19 cellular contexts compared by ENCODE assay signal in genomic region chr11:47350315-47350714, GRCh38. TPM values are rescaled to one million over a fixed set of nuclear protein-coding genes. Genes with fewer than 3 reads are reported as not detected.
DNase-seq lines count a peak whose midpoint lies in the region; ATAC-seq, FAIRE-seq and TF ChIP-seq lines count a peak whose summit lies in the region.
"Had no signal": no experiment of that assay in that cellular context is flagged by ENCODE, and none has a peak within 500 bp of the region (broad histone marks: within the 10 kb centered on the region; RNA-seq: fewer than 3 reads in every experiment).

No MANE protein-coding gene starts in this region.

- H2BK120ac ChIP-seq in H9 (ENCODE audit: low read depth, low read length, poor library complexity, severe bottlenecking), result no peak overlapping the region

- H3K23me2 ChIP-seq in H9 (ENCODE audit: insufficient read length, low read depth, low read length, poor library complexity, severe bottlenecking), result no peaks in the 10 kb centered on the region

- in situ Hi-C loops in HepG2 (cut with HindIII; ENCODE audit: extremely low pct_ligation_motif_present, low pct_unique_long_range_greater_than_20kb), result loop anchor here (5.0 kb wide), 1 partner anchor 173 kb away; the partner anchor contains the start of gene ARFGAP2

- 49 to 66% methylated on average over 9 of the region's 9 CpGs for WGBS in heart right ventricle, 2 donors
- no CpG with 5 or more reads among the region's 9 CpGs for WGBS in H9 (ENCODE audit: extremely low coverage, insufficient read length, low lambda C conversion rate)
- WGBS in HepG2 (ENCODE audit: low lambda C conversion rate), result 39% methylated on average over 8 of the region's 9 CpGs
- 87 to 92% methylated on average over 6 to 9 of the region's 9 CpGs for WGBS in thyroid gland, 2 donors

- H3K4me3 Mint-ChIP-seq in H9, result no peak overlapping the region
- H3K4me3 Mint-ChIP-seq: CD4-positive, alpha-beta memory T cell had no signal

- H3K9ac ChIP-seq in H9 (ENCODE audit: extremely low read depth, insufficient read length, low read length) (no peak overlapping the region), HepG2 (ENCODE audit: insufficient read depth, low read depth, low read length) (no peak overlapping the region)
- H3K9ac ChIP-seq: GM23248 had no signal

- H3K23ac ChIP-seq in H9 (ENCODE audit: insufficient read length, low read depth, low read length), result no peak overlapping the region

- peaks cover 11 to 16% of the 10 kb centered on the region in 2 experiments for H3K4me1 Mint-ChIP-seq in H9
- H3K4me1 Mint-ChIP-seq: CD4-positive, alpha-beta memory T cell had no signal

- H2AK5ac ChIP-seq in H9 (ENCODE audit: insufficient read length, low read length), result no peak overlapping the region

- peak overlapping the region; percentile 44 to 77 (median 63) for H3K4me3 ChIP-seq in heart right ventricle
- H3K4me3 ChIP-seq in HepG2 (replicated peaks in 1 of 3; ENCODE audit: insufficient read depth in 1 of 3, low read depth in 2 of 3, low read length in 3 of 3), result no peak overlapping the region
- H3K4me3 ChIP-seq in osteoblast (ENCODE audit: insufficient read depth, low read length), result no peak overlapping the region
- H3K4me3 ChIP-seq in thyroid gland (replicated peaks in 1 of 3), result no peak overlapping the region
- H3K4me3 ChIP-seq: GM23248, HAP-1 had no signal

- BruUV-seq in HepG2 (replicated peaks; lab: Mats Ljungman, UMichigan), result no TSS peak

- CTCF ChIA-PET in HepG2 (lab: Yijun Ruan, JAX; ENCODE audit: low intra/inter-chr PET ratio, low total read pairs), result no interaction called here

- no peak overlapping the region for H2BK5ac ChIP-seq in H9 (ENCODE audit: insufficient read length, low read length)

- no peak for DNase-seq in heart right ventricle
- DNase-seq in left cardiac atrium, result no peak
- DNase-seq in H9, result no peak
- no peak for DNase-seq in HepG2 (ENCODE audit: low spot score)
- DNase-seq in osteoblast (ENCODE audit: insufficient read length, low spot score, missing footprints), result peak; percentile 59
- DNase-seq in thyroid gland, result no peak
- DNase-seq in NCI-H1105 (lab: John Stamatoyannopoulos, UW), result no peak
- DNase-seq: ACHN; CD4-positive, alpha-beta memory T cell; DMS79 treated with DMSO at 0.1 percent for 48 hours; EL; GM23248 had no signal

- no peaks in the 10 kb centered on the region for H3K36me3 Mint-ChIP-seq in H9 (ENCODE audit: insufficient read depth in 1 of 3, low read depth in 3 of 3)
- H3K36me3 Mint-ChIP-seq: CD4-positive, alpha-beta memory T cell had no signal

- TF ChIP-seq CTCF in heart right ventricle (IDR thresholded peaks at IDR 0.05) (no peak), H9 (conservative IDR thresholded peaks at IDR 0.05) (no peak), HepG2 (CRISPR knock-in tag; IDR thresholded peaks at IDR 0.05) (no peak), osteoblast (IDR thresholded peaks at IDR 0.05; ENCODE audit: extremely low read depth, low read depth, low read length) (no peak), thyroid gland (IDR thresholded peaks at IDR 0.05) (no peak)

- H3K79me1 ChIP-seq in H9 (ENCODE audit: insufficient read depth, low read depth, low read length, poor library complexity, severe bottlenecking), result no peaks in the 10 kb centered on the region

- H3K18ac ChIP-seq in H9 (ENCODE audit: insufficient read length, low read depth, low read length), result no peak overlapping the region

- intact Hi-C loops in heart right ventricle (cut with DNase I) (loop anchor here in 9 of 10 donors (5.0 to 10.0 kb wide), 8 partner anchors 76 to 466 kb away; partner anchors contain the start of genes MADD (in 5 of the 9) and PACSIN3 (in 2 of the 9)), left cardiac atrium (cut with DNase I) (loop anchor here (5.0 to 10.0 kb wide), 4 partner anchors 78 to 456 kb away; partner anchors contain the start of gene MADD (in 1 of the 2)), HepG2 (cut with micrococcal nuclease; ENCODE audit: unreplicated experiment) (no loop called here), thyroid gland (cut with DNase I) (loop anchor here (10.0 kb wide), 1 partner anchor 466 kb away; no protein-coding TSS in a partner anchor)

- H4K8ac ChIP-seq in H9 (replicated peaks; ENCODE audit: insufficient read length, low read depth, low read length), result no peak overlapping the region

- no peak overlapping the region for H4K91ac ChIP-seq in H9 (ENCODE audit: insufficient read length, low read depth, low read length)

- H3K4me2 ChIP-seq in H9 (ENCODE audit: insufficient read depth, insufficient read length, low read length), result no peak overlapping the region
- H3K4me2 ChIP-seq in HepG2 (ENCODE audit: low read depth, low read length), result peak overlapping the region; percentile 1; the same call in 1 of the 2 replicates
- H3K4me2 ChIP-seq in osteoblast (ENCODE audit: insufficient read depth, low read length), result no peak overlapping the region

- no peaks in the 10 kb centered on the region for H3K79me2 ChIP-seq in H9 (ENCODE audit: insufficient read depth, low read length)
- no peaks in the 10 kb centered on the region for H3K79me2 ChIP-seq in HepG2 (ENCODE audit: insufficient read depth, low read length)
- no peaks in the 10 kb centered on the region for H3K79me2 ChIP-seq in osteoblast (ENCODE audit: insufficient read depth, low read length)

- POLR2A ChIA-PET in HepG2 (lab: Yijun Ruan, JAX), result interaction anchor here (1.6 kb wide), 1 partner anchor 9 kb away, joined by 3 read pairs; no protein-coding TSS in a partner anchor

- no peak overlapping the region for H2BK12ac ChIP-seq in H9 (ENCODE audit: insufficient read length, low read depth, low read length)

- no peak overlapping the region for H2BK20ac ChIP-seq in H9 (ENCODE audit: low read depth, low read length, poor library complexity, severe bottlenecking)

- H3K4ac ChIP-seq in H9 (ENCODE audit: low read depth, low read length), result no peak overlapping the region

- H3K9me3 ChIP-seq in heart right ventricle (no peaks in the 10 kb centered on the region), H9 (ENCODE audit: control insufficient read depth, low read depth, low read length) (no peaks in the 10 kb centered on the region), HepG2 (ENCODE audit: low read length) (no peaks in the 10 kb centered on the region), osteoblast (ENCODE audit: low read depth, low read length) (no peaks in the 10 kb centered on the region), thyroid gland (no peaks in the 10 kb centered on the region)
- H3K9me3 ChIP-seq: HAP-1 had no signal

- no peak overlapping the region for H4K5ac ChIP-seq in H9 (ENCODE audit: insufficient read length, low read depth, low read length)

- H3K27me3 ChIP-seq in heart right ventricle (no peaks in the 10 kb centered on the region), H9 (ENCODE audit: insufficient read depth, low read length) (no peaks in the 10 kb centered on the region), HepG2 (ENCODE audit: control insufficient read depth in 1 of 2, insufficient read depth in 2 of 2, low read length in 2 of 2) (peaks cover 9 to 65% of the 10 kb centered on the region in 2 experiments; a peak in 3 of 5 replicates), osteoblast (ENCODE audit: insufficient read depth, low read length) (peaks cover 2% of the 10 kb centered on the region), thyroid gland (no peaks in the 10 kb centered on the region)

- H3K27ac Mint-ChIP-seq in H9, result peak overlapping the region in 2 of 3 experiments; percentile 44 to 96; a peak in 2 of 7 replicates

- H3K27ac ChIP-seq in heart right ventricle, result peak overlapping the region; percentile 67 to 99 (median 96)
- no peak overlapping the region for H3K27ac ChIP-seq in H9 (ENCODE audit: insufficient read length, low read depth, low read length)
- H3K27ac ChIP-seq in HepG2 (ENCODE audit: extremely low read length, insufficient read depth, low read length), result no peak overlapping the region
- no peak overlapping the region for H3K27ac ChIP-seq in osteoblast (ENCODE audit: low read depth, low read length)
- no peak overlapping the region for H3K27ac ChIP-seq in thyroid gland
- H3K27ac ChIP-seq: C4-2B, GM23248, HL-60 had no signal

- H4K20me1 ChIP-seq in H9 (ENCODE audit: control insufficient read depth, insufficient read depth, insufficient read length), result no peaks in the 10 kb centered on the region
- no peaks in the 10 kb centered on the region for H4K20me1 ChIP-seq in HepG2 (ENCODE audit: insufficient read depth, low read length)
- no peaks in the 10 kb centered on the region for H4K20me1 ChIP-seq in osteoblast (ENCODE audit: insufficient read depth, low read length)

- H3K36me3 ChIP-seq in heart right ventricle, result peaks cover 0 to 63% (median 0%) of the 10 kb centered on the region in 9 donors
- no peaks in the 10 kb centered on the region for H3K36me3 ChIP-seq in HepG2 (replicated peaks in 1 of 2; ENCODE audit: control insufficient read depth in 1 of 2, insufficient read depth in 2 of 2, low read length in 2 of 2)
- no peaks in the 10 kb centered on the region for H3K36me3 ChIP-seq in osteoblast (ENCODE audit: insufficient read depth, low read length)
- H3K36me3 ChIP-seq in thyroid gland, result no peaks in the 10 kb centered on the region
- H3K36me3 ChIP-seq: HAP-1 had no signal

- H3K27me3 Mint-ChIP-seq in H9 (ENCODE audit: low read depth), result no peaks in the 10 kb centered on the region
- H3K27me3 Mint-ChIP-seq: CD4-positive, alpha-beta memory T cell had no signal

- ATAC-seq in heart right ventricle, result peak in 1 of 8 donors; percentile 0
- ATAC-seq in left cardiac atrium, result no peak
- ATAC-seq in HepG2, result no peak
- ATAC-seq in HG03571 (IDR thresholded peaks at IDR 0.05; ENCODE audit: unreplicated experiment), result no peak

- no peak for TF ChIP-seq POLR2A in HepG2 (IDR thresholded peaks at IDR 0.05; ENCODE audit: insufficient read depth in 1 of 2, low read depth in 2 of 2, low read length in 2 of 2)
- no peak for TF ChIP-seq POLR2A in thyroid gland (IDR thresholded peaks at IDR 0.05)

- peaks cover 0 to 52% (median 4%) of the 10 kb centered on the region in 9 donors for H3K4me1 ChIP-seq in heart right ventricle
- no peaks in the 10 kb centered on the region for H3K4me1 ChIP-seq in H9 (ENCODE audit: insufficient read depth, low read length)
- peaks cover 55% of the 10 kb centered on the region for H3K4me1 ChIP-seq in HepG2 (ENCODE audit: insufficient read depth, low read length)
- no peaks in the 10 kb centered on the region for H3K4me1 ChIP-seq in osteoblast (ENCODE audit: insufficient read depth, low read length)
- H3K4me1 ChIP-seq in thyroid gland, result peaks cover 4 to 7% of the 10 kb centered on the region in 2 donors
- H3K4me1 ChIP-seq: HAP-1 had no signal

- H2AFZ ChIP-seq in H9 (ENCODE audit: low read length), result no peak overlapping the region
- H2AFZ ChIP-seq in HepG2 (ENCODE audit: low read length), result no peak overlapping the region
- no peak overlapping the region for H2AFZ ChIP-seq in osteoblast (ENCODE audit: low read length)
- H2AFZ ChIP-seq: GM23248 had no signal

- no peak overlapping the region for H2BK15ac ChIP-seq in H9 (ENCODE audit: low read depth, low read length)

- H3K9me3 Mint-ChIP-seq in H9, result no peaks in the 10 kb centered on the region
- H3K9me3 Mint-ChIP-seq: CD4-positive, alpha-beta memory T cell had no signal

- H3K14ac ChIP-seq in H9 (ENCODE audit: insufficient read depth, low read length), result no peak overlapping the region

- H3T11ph ChIP-seq in H9 (ENCODE audit: low read length), result no peak overlapping the region

- FAIRE-seq in HepG2 (lab: Jason Lieb, UNC), result no peak
- FAIRE-seq: G401.6, GM12891 had no signal

- H3K56ac ChIP-seq in H9 (ENCODE audit: insufficient read length, low read depth, low read length), result no peak overlapping the region

- no peak for TF ChIP-seq RAD21 in HepG2 (CRISPR knock-in tag; IDR thresholded peaks at IDR 0.05)

- TF ChIP-seq EP300 in HepG2 (IDR thresholded peaks at IDR 0.05; ENCODE audit: low read depth in 2 of 2, low read length in 2 of 2), result no peak
- no peak for TF ChIP-seq EP300 in HepG2 (CRISPR knock-in tag; IDR thresholded peaks at IDR 0.05; ENCODE audit: borderline replicate concordance)

RNA-seq across cellular contexts. Expression of gene MYBPC3, which starts 2.2 kb away (rescaled TPM):
- total RNA-seq in heart right ventricle (1,000 to 10,000 TPM; 1,404 to 3,138 (median 2,490) TPM), left cardiac atrium (1,000 to 10,000 TPM in 1 of 2 donors, 100 to 1,000 TPM in 1; 966 to 1,049 TPM), H9 (2021) (not detected in 2 replicates), HepG2 (2016; rRNA removed; fragmentation: Illumina TruSeq; extraction: Trizol) (not detected in 2 replicates), osteoblast (not detected in 2 replicates), thyroid gland (not detected)
- polyA plus RNA-seq in heart right ventricle (1,000 to 10,000 TPM in 1 of 2 donors, 100 to 1,000 TPM in 1; 484 to 2,250 TPM), HepG2 (2011; rRNA removed) (0.01 TPM in 1 of 2 replicates, not detected in the other)
- total RNA-seq in HepG2 (2016; cell fraction: cytosol; rRNA removed; fragmentation: Illumina TruSeq; extraction: Trizol; ENCODE audit: low read depth), result not detected in 2 replicates
- not detected in 2 replicates for total RNA-seq in HepG2 (2016; cell fraction: insoluble cytoplasmic fraction; rRNA removed; fragmentation: Illumina TruSeq; extraction: Trizol)
- total RNA-seq in HepG2 (2016; cell fraction: membrane; rRNA removed; fragmentation: Illumina TruSeq; extraction: Trizol), result not detected in 2 replicates
- total RNA-seq in HepG2 (2016; cell fraction: nucleus; rRNA removed; fragmentation: Illumina TruSeq; extraction: Trizol), result not detected in 2 replicates
- polyA plus RNA-seq in HepG2 (2011; cell fraction: cytosol; rRNA removed), result not detected in 2 replicates
- polyA plus RNA-seq in HepG2 (2011; cell fraction: nucleus; rRNA removed), result not detected in 2 replicates
- polyA plus RNA-seq in HepG2 (2012), result not detected in 2 replicates
- not detected in 2 replicates for polyA plus RNA-seq in HepG2 (2016; cell fraction: cytosol; fragmentation: Illumina TruSeq; extraction: Trizol; ENCODE audit: low read depth)
- polyA plus RNA-seq in HepG2 (2016; cell fraction: insoluble cytoplasmic fraction; fragmentation: Illumina TruSeq; extraction: Trizol; ENCODE audit: low read depth), result not detected in 2 replicates
- not detected in 2 replicates for polyA plus RNA-seq in HepG2 (2016; cell fraction: membrane; fragmentation: Illumina TruSeq; extraction: Trizol; ENCODE audit: low read depth)
- polyA plus RNA-seq in HepG2 (2016; cell fraction: nucleus; fragmentation: Illumina TruSeq; extraction: Trizol; ENCODE audit: insufficient read depth, low read depth), result not detected in 2 replicates
- not detected in 2 replicates for polyA minus RNA-seq in HepG2 (2011; rRNA and poly(A)+ RNA removed; ENCODE audit: low replicate concordance)
- not detected in 2 replicates for polyA minus RNA-seq in HepG2 (2011; cell fraction: cytosol; rRNA and poly(A)+ RNA removed)
- not detected in 2 replicates for polyA minus RNA-seq in HepG2 (2011; cell fraction: nucleus; rRNA and poly(A)+ RNA removed)
- total RNA-seq: A172; CD4-positive, alpha-beta memory T cell; GM23248 had no signal
- polyA plus RNA-seq: CD4-positive, alpha-beta memory T cell; GM23248 had no signal

RNA-seq across cellular contexts. Expression of gene SPI1, which starts 28.0 kb away (rescaled TPM):
- total RNA-seq in heart right ventricle (10 to 100 TPM in 3 of 10 donors, 1 to 10 TPM in 7; 3.4 to 38.9 (median 6.7) TPM), left cardiac atrium (10 to 100 TPM; 19.5 to 31.4 TPM), H9 (2021) (not detected in 2 replicates), HepG2 (2016; rRNA removed; fragmentation: Illumina TruSeq; extraction: Trizol) (not detected in 2 replicates), osteoblast (not detected in 2 replicates), thyroid gland (10 to 100 TPM in 1 of 4 donors, 1 to 10 TPM in 3; 4.8 to 18.0 (median 5.8) TPM)
- polyA plus RNA-seq in heart right ventricle (10 to 100 TPM in 1 of 2 donors, 1 to 10 TPM in 1; 6.7 to 10.2 TPM), HepG2 (2011; rRNA removed) (not detected in 2 replicates)
- total RNA-seq in HepG2 (2016; cell fraction: cytosol; rRNA removed; fragmentation: Illumina TruSeq; extraction: Trizol; ENCODE audit: low read depth), result not detected in 2 replicates
- not detected in 2 replicates for total RNA-seq in HepG2 (2016; cell fraction: insoluble cytoplasmic fraction; rRNA removed; fragmentation: Illumina TruSeq; extraction: Trizol)
- not detected in 2 replicates for total RNA-seq in HepG2 (2016; cell fraction: membrane; rRNA removed; fragmentation: Illumina TruSeq; extraction: Trizol)
- not detected in 2 replicates for total RNA-seq in HepG2 (2016; cell fraction: nucleus; rRNA removed; fragmentation: Illumina TruSeq; extraction: Trizol)
- polyA plus RNA-seq in HepG2 (2011; cell fraction: cytosol; rRNA removed), result not detected in 2 replicates
- not detected in 2 replicates for polyA plus RNA-seq in HepG2 (2011; cell fraction: nucleus; rRNA removed)
- polyA plus RNA-seq in HepG2 (2012), result not detected in 2 replicates
- not detected in 2 replicates for polyA plus RNA-seq in HepG2 (2016; cell fraction: cytosol; fragmentation: Illumina TruSeq; extraction: Trizol; ENCODE audit: low read depth)
- not detected in 2 replicates for polyA plus RNA-seq in HepG2 (2016; cell fraction: insoluble cytoplasmic fraction; fragmentation: Illumina TruSeq; extraction: Trizol; ENCODE audit: low read depth)
- not detected in 2 replicates for polyA plus RNA-seq in HepG2 (2016; cell fraction: membrane; fragmentation: Illumina TruSeq; extraction: Trizol; ENCODE audit: low read depth)
- polyA plus RNA-seq in HepG2 (2016; cell fraction: nucleus; fragmentation: Illumina TruSeq; extraction: Trizol; ENCODE audit: insufficient read depth, low read depth), result not detected in 2 replicates
- polyA minus RNA-seq in HepG2 (2011; rRNA and poly(A)+ RNA removed; ENCODE audit: low replicate concordance), result 0.61 and 0.70 TPM in 2 replicates
- polyA minus RNA-seq in HepG2 (2011; cell fraction: cytosol; rRNA and poly(A)+ RNA removed), result not detected in 2 replicates
- polyA minus RNA-seq in HepG2 (2011; cell fraction: nucleus; rRNA and poly(A)+ RNA removed), result not detected in 2 replicates
- total RNA-seq: A172, GM23248 had no signal

RNA-seq across cellular contexts. Expression of gene SLC39A13, which starts 58.1 kb away (rescaled TPM):
- 10 to 100 TPM; 31.1 to 54.5 (median 40.8) TPM for total RNA-seq in heart right ventricle
- polyA plus RNA-seq in heart right ventricle, result 10 to 100 TPM; 62.3 to 86.4 TPM
- 10 to 100 TPM; 35.5 to 53.4 TPM for total RNA-seq in left cardiac atrium
- 25.8 and 29.2 TPM in 2 replicates for total RNA-seq in H9 (2021)
- 7.2 and 15.3 TPM in 2 replicates for total RNA-seq in HepG2 (2016; rRNA removed; fragmentation: Illumina TruSeq; extraction: Trizol)
- 5.8 and 6.7 TPM in 2 replicates for total RNA-seq in HepG2 (2016; cell fraction: cytosol; rRNA removed; fragmentation: Illumina TruSeq; extraction: Trizol; ENCODE audit: low read depth)
- total RNA-seq in HepG2 (2016; cell fraction: insoluble cytoplasmic fraction; rRNA removed; fragmentation: Illumina TruSeq; extraction: Trizol), result 5.9 and 15.1 TPM in 2 replicates
- total RNA-seq in HepG2 (2016; cell fraction: membrane; rRNA removed; fragmentation: Illumina TruSeq; extraction: Trizol), result 12.4 and 12.8 TPM in 2 replicates
- 13.7 and 15.1 TPM in 2 replicates for total RNA-seq in HepG2 (2016; cell fraction: nucleus; rRNA removed; fragmentation: Illumina TruSeq; extraction: Trizol)
- polyA plus RNA-seq in HepG2 (2011; rRNA removed), result 30.5 and 40.7 TPM in 2 replicates
- 23.0 and 34.8 TPM in 2 replicates for polyA plus RNA-seq in HepG2 (2011; cell fraction: cytosol; rRNA removed)
- 143 and 176 TPM in 2 replicates for polyA plus RNA-seq in HepG2 (2011; cell fraction: nucleus; rRNA removed)
- 13.2 and 20.5 TPM in 2 replicates for polyA plus RNA-seq in HepG2 (2012)
- polyA plus RNA-seq in HepG2 (2016; cell fraction: cytosol; fragmentation: Illumina TruSeq; extraction: Trizol; ENCODE audit: low read depth), result 9.4 and 9.7 TPM in 2 replicates
- polyA plus RNA-seq in HepG2 (2016; cell fraction: insoluble cytoplasmic fraction; fragmentation: Illumina TruSeq; extraction: Trizol; ENCODE audit: low read depth), result 6.9 and 7.7 TPM in 2 replicates
- 11.6 and 15.3 TPM in 2 replicates for polyA plus RNA-seq in HepG2 (2016; cell fraction: membrane; fragmentation: Illumina TruSeq; extraction: Trizol; ENCODE audit: low read depth)
- 31.2 and 34.6 TPM in 2 replicates for polyA plus RNA-seq in HepG2 (2016; cell fraction: nucleus; fragmentation: Illumina TruSeq; extraction: Trizol; ENCODE audit: insufficient read depth, low read depth)
- polyA minus RNA-seq in HepG2 (2011; rRNA and poly(A)+ RNA removed; ENCODE audit: low replicate concordance), result 14.8 and 27.8 TPM in 2 replicates
- 8.2 and 8.5 TPM in 2 replicates for polyA minus RNA-seq in HepG2 (2011; cell fraction: cytosol; rRNA and poly(A)+ RNA removed)
- polyA minus RNA-seq in HepG2 (2011; cell fraction: nucleus; rRNA and poly(A)+ RNA removed), result 15.2 and 17.7 TPM in 2 replicates
- total RNA-seq in osteoblast, result 52.5 and 78.9 TPM in 2 replicates
- 10 to 100 TPM; 51.3 to 84.3 (median 66.8) TPM for total RNA-seq in thyroid gland

Comparison
In these comparisons a context has a peak if more than half of its experiments do, and no peak if none do; other contexts are left out.
1. H3K27ac ChIP-seq: peak in heart right ventricle (10 of 10); none in H9 (single experiment), HepG2 (single experiment), osteoblast (single experiment) and thyroid gland (0 of 3).
2. H3K4me3 ChIP-seq: peak in heart right ventricle (10 of 10); none in HepG2 (0 of 3), osteoblast (single experiment) and thyroid gland (0 of 3).
3. RNA of gene MYBPC3, which starts 2.2 kb away (total RNA-seq): 1,404 to 3,138 TPM in heart right ventricle and 966 to 1,049 TPM in left cardiac atrium; not detected in H9, not detected in HepG2, not detected in osteoblast and not detected in thyroid gland; every median in the first group is over 100 times any median in the second.